Comparison of ENCODE assay signal across 25 cellular contexts in the genomic region with DNA sequence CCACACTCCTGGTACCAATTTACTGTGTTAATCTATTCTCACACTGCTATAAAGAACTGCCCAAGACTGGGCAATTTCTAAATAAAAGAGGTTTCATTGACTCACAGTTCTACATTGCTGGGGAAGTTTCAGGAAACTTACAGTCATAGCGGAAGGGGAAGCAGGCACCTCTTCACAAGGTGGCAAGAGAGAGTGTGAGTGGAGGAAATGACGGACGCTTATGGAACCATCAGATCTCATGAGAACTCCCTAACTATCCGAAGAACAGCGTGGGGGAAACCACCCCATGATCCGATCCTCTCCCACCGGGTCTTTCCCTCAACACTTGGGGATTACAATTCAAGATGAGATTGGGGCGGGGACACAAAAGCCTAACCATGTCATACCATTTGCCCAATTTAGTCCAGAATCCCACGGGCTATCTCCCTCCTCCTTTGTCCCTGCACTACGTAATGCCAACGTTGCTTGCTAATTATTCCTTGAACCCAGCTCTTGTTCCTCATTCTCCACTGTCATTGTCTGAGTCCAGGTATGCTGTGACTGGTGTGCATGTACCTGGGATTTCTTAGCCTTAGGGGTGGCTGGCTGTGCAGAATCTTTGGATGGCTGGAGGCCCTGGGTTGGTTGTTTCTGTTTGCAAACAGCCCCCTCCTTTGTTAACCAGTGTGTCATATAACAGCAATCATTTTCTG.
"Had no signal": no experiment of that assay in that cellular context is flagged by ENCODE, and none has a peak within 500 bp of the region (broad histone marks: within the 10 kb centered on the region; RNA-seq: fewer than 3 reads in every experiment).

No MANE protein-coding gene starts in this region.

- H3K36me3 ChIP-seq: SJCRH30 had no signal

- H3K4me1 Mint-ChIP-seq: activated naive CD4-positive, alpha-beta T cell treated with anti-CD3 and anti-CD28 coated beads, Interleukin-2, amount 50 U/mL, for 24 hours had no signal

- DNase-seq: activated CD4-positive, alpha-beta T cell treated with anti-CD3 and anti-CD28 coated beads for 48 hours; activated CD4-positive, alpha-beta T cell treated with anti-CD3 and anti-CD28 coated beads, Interleukin-2, amount 50 U/mL, for 4 hours; activated CD4-positive, CD25-positive, alpha-beta regulatory T cell treated with anti-CD3 and anti-CD28 coated beads, Interleukin-2, amount 50 U/mL, for 72 hours; activated effector memory CD4-positive, alpha-beta T cell treated with Interleukin-2 at 50 U/mL for 16 hours; activated naive CD4-positive, alpha-beta T cell; activated T-cell treated with anti-CD3 and anti-CD28 coated beads, Interleukin-2, amount 50 U/mL, for 24 hours; aorta; central memory CD4-positive, alpha-beta T cell; MG63; NCI-H1105 treated with DMSO at 0.1 percent for 48 hours; NCI-H1436 treated with DMSO at 0.1 percent for 48 hours; NCI-H187; NCI-H2081; NCI-H510A treated with DMSO at 0.1 percent for 48 hours; NCI-H69; NK-92 treated with Interleukin-12 subunit alpha and Interleukin-12 subunit beta, amount 100 ng/mL, for 24 hours; Right ventricle myocardium superior; SJCRH30; SK-N-SH; SW 1271 had no signal

- H3K4me3 ChIP-seq: MG63, Peyer's patch, SJCRH30 had no signal

- H3K9me3 ChIP-seq: MG63, Peyer's patch, SJCRH30, SK-N-SH had no signal

- H3K36me3 Mint-ChIP-seq: activated naive CD4-positive, alpha-beta T cell treated with anti-CD3 and anti-CD28 coated beads, Interleukin-2, amount 50 U/mL, for 24 hours; WTC11 had no signal

- H3K27ac Mint-ChIP-seq: activated naive CD4-positive, alpha-beta T cell treated with anti-CD3 and anti-CD28 coated beads, Interleukin-2, amount 50 U/mL, for 24 hours; activated T-cell treated with anti-CD3 and anti-CD28 coated beads, Interleukin-2, amount 50 U/mL, for 24 hours; activated T-helper 1 cell treated with anti-CD3 and anti-CD28 coated beads, Interleukin-12 subunit alpha, Interleukin-12 subunit beta, Interleukin-2, Interleukin-4 antibody, amounts not matched to agents 30 ng/mL and 10 ng/mL and 1 ng/mL, durations not matched to agents 14 hours and 24 hours and 36 hours; WTC11 had no signal

- H3K27ac ChIP-seq: Peyer's patch, RWPE1, SJCRH30 had no signal

- H3K27me3 Mint-ChIP-seq: activated naive CD4-positive, alpha-beta T cell treated with anti-CD3 and anti-CD28 coated beads, Interleukin-2, amount 50 U/mL, for 24 hours had no signal

- H3K27me3 ChIP-seq: MG63, Peyer's patch had no signal

- H3K9me3 Mint-ChIP-seq: activated naive CD4-positive, alpha-beta T cell treated with anti-CD3 and anti-CD28 coated beads, Interleukin-2, amount 50 U/mL, for 24 hours; activated T-cell treated with anti-CD3 and anti-CD28 coated beads, Interleukin-2, amount 50 U/mL, for 24 hours; activated T-helper 1 cell treated with anti-CD3 and anti-CD28 coated beads, Interleukin-12 subunit alpha, Interleukin-12 subunit beta, Interleukin-2, Interleukin-4 antibody, amounts not matched to agents 30 ng/mL and 10 ng/mL and 1 ng/mL, durations not matched to agents 14 hours and 24 hours and 36 hours; WTC11 had no signal

- ATAC-seq: WTC11 had no signal

- H3K4me3 Mint-ChIP-seq: activated naive CD4-positive, alpha-beta T cell treated with anti-CD3 and anti-CD28 coated beads, Interleukin-2, amount 50 U/mL, for 24 hours; activated T-cell treated with anti-CD3 and anti-CD28 coated beads, Interleukin-2, amount 50 U/mL, for 24 hours; activated T-helper 1 cell treated with anti-CD3 and anti-CD28 coated beads, Interleukin-12 subunit alpha, Interleukin-12 subunit beta, Interleukin-2, Interleukin-4 antibody, amounts not matched to agents 30 ng/mL and 10 ng/mL and 1 ng/mL, durations not matched to agents 14 hours and 24 hours and 36 hours; WTC11 had no signal
